1 cellular context compared by ENCODE assay signal in the genomic region with DNA sequence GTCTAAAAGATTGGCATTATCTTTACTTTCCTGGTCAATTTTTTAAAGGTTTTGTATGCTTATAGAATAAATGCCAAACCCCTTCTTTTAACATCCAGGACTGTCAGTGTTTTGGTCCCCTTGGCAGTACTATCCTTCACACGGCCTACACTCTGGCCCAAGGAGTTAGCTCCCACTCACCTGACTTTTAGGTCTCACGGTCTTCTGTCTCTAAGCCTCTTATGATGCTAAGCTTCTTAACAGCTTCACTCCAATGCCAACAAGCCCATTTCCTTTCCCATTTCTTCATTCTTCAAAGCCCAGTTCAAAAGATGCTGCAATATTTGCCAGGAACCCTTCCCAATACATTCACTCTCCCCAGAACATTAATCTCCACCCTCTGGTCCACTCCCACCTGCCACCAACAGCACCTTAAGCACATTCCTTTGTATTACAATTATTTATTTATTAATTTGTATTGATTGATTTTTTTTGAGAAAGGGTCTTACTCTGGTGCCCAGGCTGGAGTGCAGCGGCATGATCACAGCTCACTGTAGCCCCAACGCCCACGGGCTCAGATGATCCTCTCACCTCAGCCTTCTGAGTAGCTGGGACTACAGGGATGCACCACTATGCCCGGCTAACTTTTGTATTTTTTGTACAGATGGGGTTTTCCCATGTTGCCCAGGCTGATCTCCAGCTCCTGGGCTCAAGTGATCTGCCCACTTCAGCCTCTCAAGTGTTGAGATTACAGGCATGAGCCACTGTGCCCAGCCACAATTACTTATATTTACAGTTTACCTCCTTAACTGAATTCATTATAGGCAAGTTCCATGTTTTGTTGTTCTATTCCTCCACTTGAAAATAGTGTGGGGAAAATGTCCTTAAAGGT.
TF ChIP-seq lines count a peak whose summit lies in the region.

No MANE protein-coding gene starts in this region.

TF ChIP-seq in GM12878, 131 proteins besides CTCF, POLR2A, EP300 and RAD21:
- no peak for TF ChIP-seq ZZZ3 (IDR thresholded peaks at IDR 0.05; ENCODE audit: control insufficient read depth, insufficient read length, low read depth)
- TF ChIP-seq RB1 (IDR thresholded peaks at IDR 0.05; ENCODE audit: borderline replicate concordance): no peak
- TF ChIP-seq WRNIP1 (IDR thresholded peaks at IDR 0.05; ENCODE audit: borderline replicate concordance, low read depth, low read length): no peak
- no peak for TF ChIP-seq USF1 (IDR thresholded peaks at IDR 0.05; ENCODE audit: borderline replicate concordance, extremely low read length, insufficient read depth, low read depth, low read length)
- no peak for TF ChIP-seq KDM1A (IDR thresholded peaks at IDR 0.05; ENCODE audit: borderline replicate concordance)
- no peak for TF ChIP-seq FOXK2 (IDR thresholded peaks at IDR 0.05)
- TF ChIP-seq IKZF2 (IDR thresholded peaks at IDR 0.05): no peak
- no peak for TF ChIP-seq ZBTB33 (IDR thresholded peaks at IDR 0.05)
- TF ChIP-seq SMAD1 (IDR thresholded peaks at IDR 0.05; ENCODE audit: low read depth, partially characterized antibody): no peak
- no peak for TF ChIP-seq RAD51 (IDR thresholded peaks at IDR 0.05)
- TF ChIP-seq, protein P1, sequence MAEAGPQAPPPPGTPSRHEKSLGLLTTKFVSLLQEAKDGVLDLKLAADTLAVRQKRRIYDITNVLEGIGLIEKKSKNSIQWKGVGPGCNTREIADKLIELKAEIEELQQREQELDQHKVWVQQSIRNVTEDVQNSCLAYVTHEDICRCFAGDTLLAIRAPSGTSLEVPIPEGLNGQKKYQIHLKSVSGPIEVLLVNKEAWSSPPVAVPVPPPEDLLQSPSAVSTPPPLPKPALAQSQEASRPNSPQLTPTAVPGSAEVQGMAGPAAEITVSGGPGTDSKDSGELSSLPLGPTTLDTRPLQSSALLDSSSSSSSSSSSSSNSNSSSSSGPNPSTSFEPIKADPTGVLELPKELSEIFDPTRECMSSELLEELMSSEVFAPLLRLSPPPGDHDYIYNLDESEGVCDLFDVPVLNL (IDR thresholded peaks at IDR 0.05; ENCODE audit: low read depth, low read length): no peak
- TF ChIP-seq, protein P2, sequence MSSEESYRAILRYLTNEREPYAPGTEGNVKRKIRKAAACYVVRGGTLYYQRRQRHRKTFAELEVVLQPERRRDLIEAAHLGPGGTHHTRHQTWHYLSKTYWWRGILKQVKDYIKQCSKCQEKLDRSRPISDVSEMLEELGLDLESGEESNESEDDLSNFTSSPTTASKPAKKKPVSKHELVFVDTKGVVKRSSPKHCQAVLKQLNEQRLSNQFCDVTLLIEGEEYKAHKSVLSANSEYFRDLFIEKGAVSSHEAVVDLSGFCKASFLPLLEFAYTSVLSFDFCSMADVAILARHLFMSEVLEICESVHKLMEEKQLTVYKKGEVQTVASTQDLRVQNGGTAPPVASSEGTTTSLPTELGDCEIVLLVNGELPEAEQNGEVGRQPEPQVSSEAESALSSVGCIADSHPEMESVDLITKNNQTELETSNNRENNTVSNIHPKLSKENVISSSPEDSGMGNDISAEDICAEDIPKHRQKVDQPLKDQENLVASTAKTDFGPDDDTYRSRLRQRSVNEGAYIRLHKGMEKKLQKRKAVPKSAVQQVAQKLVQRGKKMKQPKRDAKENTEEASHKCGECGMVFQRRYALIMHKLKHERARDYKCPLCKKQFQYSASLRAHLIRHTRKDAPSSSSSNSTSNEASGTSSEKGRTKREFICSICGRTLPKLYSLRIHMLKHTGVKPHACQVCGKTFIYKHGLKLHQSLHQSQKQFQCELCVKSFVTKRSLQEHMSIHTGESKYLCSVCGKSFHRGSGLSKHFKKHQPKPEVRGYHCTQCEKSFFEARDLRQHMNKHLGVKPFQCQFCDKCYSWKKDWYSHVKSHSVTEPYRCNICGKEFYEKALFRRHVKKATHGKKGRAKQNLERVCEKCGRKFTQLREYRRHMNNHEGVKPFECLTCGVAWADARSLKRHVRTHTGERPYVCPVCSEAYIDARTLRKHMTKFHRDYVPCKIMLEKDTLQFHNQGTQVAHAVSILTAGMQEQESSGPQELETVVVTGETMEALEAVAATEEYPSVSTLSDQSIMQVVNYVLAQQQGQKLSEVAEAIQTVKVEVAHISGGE (CRISPR knock-in tag; IDR thresholded peaks at IDR 0.05): no peak
- TF ChIP-seq BRCA1 (IDR thresholded peaks at IDR 0.05; ENCODE audit: low read depth, low read length): no peak
- no peak for TF ChIP-seq CBX5 (IDR thresholded peaks at IDR 0.05; ENCODE audit: low read depth)
